In genomic region chr2:197079832-197080555, GRCh38 we compare ENCODE assay signal across 8 cellular contexts.
DNase-seq lines count a peak whose midpoint lies in the region; ATAC-seq and TF ChIP-seq lines count a peak whose summit lies in the region.

No MANE protein-coding gene starts in this region.

- peaks cover 10% of the 10 kb centered on the region for H3K4me1 ChIP-seq in BE2C
- H3K4me1 ChIP-seq in ascending aorta: peaks cover 9 to 31% of the 10 kb centered on the region in 2 donors
- peaks cover 0 to 9% of the 10 kb centered on the region in 2 donors for H3K4me1 ChIP-seq in left lung

- H3K9me3 Mint-ChIP-seq in nephron progenitor cell: no peaks in the 10 kb centered on the region

- DNase-seq in BE2C (peak; percentile 81), M059J (ENCODE audit: low read depth) (peak; percentile 78), ascending aorta (ENCODE audit: low spot score in 2 of 2) (no peak), left lung (no peak), nephron progenitor cell (no peak)

- H3K4me3 Mint-ChIP-seq in nephron progenitor cell: no peak overlapping the region

- H3K9me3 ChIP-seq in BE2C (peaks cover 3% of the 10 kb centered on the region; the same call in 1 of the 2 replicates), ascending aorta (no peaks in the 10 kb centered on the region), left lung (no peaks in the 10 kb centered on the region)

- intact Hi-C loops in ascending aorta (cut with DNase I): loop anchor here (5.0 kb wide), 1 partner anchor 153 kb away; the partner anchor contains the start of gene PGAP1
- intact Hi-C loops in left lung (cut with DNase I): no loop called here

- H3K36me3 ChIP-seq in BE2C (no peaks in the 10 kb centered on the region), ascending aorta (peaks cover 0 to 3% of the 10 kb centered on the region in 2 donors), left lung (peaks cover 0 to 69% of the 10 kb centered on the region in 2 donors)

- H3K4me3 ChIP-seq in BE2C (ENCODE audit: low read depth, low read length): no peak overlapping the region
- H3K4me3 ChIP-seq in ascending aorta: no peak overlapping the region
- H3K4me3 ChIP-seq in left lung: no peak overlapping the region

- TF ChIP-seq CTCF in BE2C (IDR thresholded peaks at IDR 0.05; ENCODE audit: low read depth, low read length) (no peak), ascending aorta (IDR thresholded peaks at IDR 0.05) (no peak), left lung (IDR thresholded peaks at IDR 0.05) (no peak), nephron progenitor cell (IDR thresholded peaks at IDR 0.05) (no peak)

- peak overlapping the region; percentile 67 to 72 for H3K27ac ChIP-seq in ascending aorta
- H3K27ac ChIP-seq in layer of hippocampus (ENCODE audit: low read depth, low read length): peak overlapping the region; percentile 49
- no peak overlapping the region for H3K27ac ChIP-seq in left lung

- no peaks in the 10 kb centered on the region for H3K27me3 ChIP-seq in BE2C
- no peaks in the 10 kb centered on the region for H3K27me3 ChIP-seq in ascending aorta
- no peaks in the 10 kb centered on the region for H3K27me3 ChIP-seq in layer of hippocampus (ENCODE audit: control insufficient read depth, insufficient read depth, low read length)
- no peaks in the 10 kb centered on the region for H3K27me3 ChIP-seq in left lung

- ATAC-seq in left lung: no peak
- no peak for ATAC-seq in HG03342 (IDR thresholded peaks at IDR 0.05; ENCODE audit: unreplicated experiment)
- ATAC-seq in GM18520 (IDR thresholded peaks at IDR 0.05; ENCODE audit: unreplicated experiment): no peak

- H3K27me3 Mint-ChIP-seq in nephron progenitor cell (ENCODE audit: low read depth, poor library complexity): peaks cover 4% of the 10 kb centered on the region

- H3K27ac Mint-ChIP-seq in nephron progenitor cell: no peak overlapping the region

- H3K36me3 Mint-ChIP-seq in nephron progenitor cell (ENCODE audit: low read depth): no peaks in the 10 kb centered on the region

- peaks cover 11% of the 10 kb centered on the region for H3K4me1 Mint-ChIP-seq in nephron progenitor cell

Comparison
In these comparisons a context has a peak if more than half of its experiments do, and no peak if none do; other contexts are left out.
1. DNase-seq: peak in BE2C (single experiment) and M059J (single experiment); none in ascending aorta (0 of 2), left lung (0 of 2) and nephron progenitor cell (single experiment).
2. H3K27ac ChIP-seq: peak in ascending aorta (2 of 2) and layer of hippocampus (single experiment); none in left lung (0 of 2).